In genomic region chr12:19284658-19285057, GRCh38 we compare ENCODE assay signal across 39 cellular contexts.
"Had no signal": no experiment of that assay in that cellular context is flagged by ENCODE, and none has a peak within 500 bp of the region (broad histone marks: within the 10 kb centered on the region; RNA-seq: fewer than 3 reads in every experiment).

No MANE protein-coding gene starts in this region.

- H3K9me3 Mint-ChIP-seq: activated naive CD4-positive, alpha-beta T cell treated with anti-CD3 and anti-CD28 coated beads for 36 hours; activated naive CD4-positive, alpha-beta T cell treated with anti-CD3 and anti-CD28 coated beads, Interleukin-2, amount 10 ng/mL, durations not matched to agents 7 days and 5 days; activated naive CD4-positive, alpha-beta T cell treated with anti-CD3 and anti-CD28 coated beads, Interleukin-2, amount 50 U/mL, for 24 hours; activated naive CD4-positive, alpha-beta T cell treated with anti-CD3 and anti-CD28 coated beads, Interleukin-2, amount 50 U/mL, for 72 hours; activated naive CD8-positive, alpha-beta T cell treated with anti-CD3 and anti-CD28 coated beads for 36 hours; activated naive CD8-positive, alpha-beta T cell treated with anti-CD3 and anti-CD28 coated beads, Interleukin-2, amount 10 ng/mL, durations not matched to agents 7 days and 5 days; activated naive CD8-positive, alpha-beta T cell treated with anti-CD3 and anti-CD28 coated beads, Interleukin-2, amount 50 U/mL, for 24 hours; activated T-cell treated with anti-CD3 and anti-CD28 coated beads, Interleukin-2, amount 50 U/mL, for 24 hours; activated T-cell treated with anti-CD3 and anti-CD28 coated beads, Interleukin-2, amount 50 U/mL, for 72 hours; activated T-helper 1 cell treated with anti-CD3 and anti-CD28 coated beads, Interleukin-12 subunit alpha, Interleukin-12 subunit beta, Interleukin-2, Interleukin-4 antibody, amounts not matched to agents 30 ng/mL and 10 ng/mL and 1 ng/mL, durations not matched to agents 14 hours and 24 hours and 36 hours; activated T-helper 17 cell treated with anti-CD3 and anti-CD28 coated beads, Interleukin-2, amount 50 U/mL, for 72 hours; activated T-helper 2 cell treated with anti-CD3 and anti-CD28 coated beads, Interferon-gamma antibody, Interleukin-2, Interleukin-4, amounts not matched to agents 10 μg/mL and 5 μg/mL and 100 μg/mL, durations not matched to agents 14 hours and 24 hours and 36 hours; brain; central memory CD8-positive, alpha-beta T cell had no signal

- H3K36me3 Mint-ChIP-seq: activated naive CD4-positive, alpha-beta T cell treated with anti-CD3 and anti-CD28 coated beads, Interleukin-2, amount 10 ng/mL, durations not matched to agents 7 days and 5 days; activated naive CD4-positive, alpha-beta T cell treated with anti-CD3 and anti-CD28 coated beads, Interleukin-2, amount 50 U/mL, for 24 hours; activated naive CD4-positive, alpha-beta T cell treated with anti-CD3 and anti-CD28 coated beads, Interleukin-2, amount 50 U/mL, for 72 hours; activated naive CD8-positive, alpha-beta T cell treated with anti-CD3 and anti-CD28 coated beads for 36 hours; activated naive CD8-positive, alpha-beta T cell treated with anti-CD3 and anti-CD28 coated beads, Interleukin-2, amount 10 ng/mL, durations not matched to agents 7 days and 5 days had no signal

- H3K27ac ChIP-seq: ascending aorta, body of pancreas, brain microvascular endothelial cell, breast epithelium, cardiac muscle cell had no signal

- H3K4me3 Mint-ChIP-seq: activated naive CD4-positive, alpha-beta T cell treated with anti-CD3 and anti-CD28 coated beads for 36 hours; activated naive CD4-positive, alpha-beta T cell treated with anti-CD3 and anti-CD28 coated beads, Interleukin-2, amount 10 ng/mL, durations not matched to agents 7 days and 5 days; activated naive CD4-positive, alpha-beta T cell treated with anti-CD3 and anti-CD28 coated beads, Interleukin-2, amount 50 U/mL, for 24 hours; activated naive CD8-positive, alpha-beta T cell; activated naive CD8-positive, alpha-beta T cell treated with anti-CD3 and anti-CD28 coated beads for 36 hours; activated naive CD8-positive, alpha-beta T cell treated with anti-CD3 and anti-CD28 coated beads, Interleukin-2, amount 10 ng/mL, durations not matched to agents 7 days and 5 days; activated naive CD8-positive, alpha-beta T cell treated with anti-CD3 and anti-CD28 coated beads, Interleukin-2, amount 50 U/mL, for 24 hours; activated T-cell treated with anti-CD3 and anti-CD28 coated beads, Interleukin-2, amount 50 U/mL, for 24 hours; activated T-cell treated with anti-CD3 and anti-CD28 coated beads, Interleukin-2, amount 50 U/mL, for 72 hours; activated T-helper 1 cell treated with anti-CD3 and anti-CD28 coated beads, Interleukin-12 subunit alpha, Interleukin-12 subunit beta, Interleukin-2, Interleukin-4 antibody, amounts not matched to agents 30 ng/mL and 10 ng/mL and 1 ng/mL, durations not matched to agents 14 hours and 24 hours and 36 hours; activated T-helper 17 cell treated with anti-CD3 and anti-CD28 coated beads, Interleukin-2, amount 50 U/mL, for 72 hours; brain; central memory CD8-positive, alpha-beta T cell had no signal

- H3K4me1 ChIP-seq: ascending aorta, body of pancreas, breast epithelium had no signal

- H3K36me3 ChIP-seq: breast epithelium had no signal

- H3K9me3 ChIP-seq: adrenal gland, ascending aorta, body of pancreas, breast epithelium had no signal

- DNase-seq: activated effector memory CD4-positive, alpha-beta T cell treated with anti-CD3 and anti-CD28 coated beads, Interleukin-2, amount 50 U/mL, for 16 hours; activated effector memory CD4-positive, alpha-beta T cell treated with Interleukin-2 at 50 U/mL for 16 hours; activated gamma-delta T cell; activated gamma-delta T cell treated with Interleukin-2 at 50 U/mL for 16 hours; activated naive CD4-positive, alpha-beta T cell; activated naive CD4-positive, alpha-beta T cell treated with anti-CD3 and anti-CD28 coated beads for 36 hours; activated naive CD4-positive, alpha-beta T cell treated with anti-CD3 and anti-CD28 coated beads, Interleukin-2, amount 10 ng/mL, durations not matched to agents 7 days and 5 days; activated naive CD4-positive, alpha-beta T cell treated with anti-CD3 and anti-CD28 coated beads, Interleukin-2, amount 50 U/mL, for 16 hours; activated naive CD4-positive, alpha-beta T cell treated with Interleukin-2 at 50 U/mL for 16 hours; activated naive CD8-positive, alpha-beta T cell treated with anti-CD3 and anti-CD28 coated beads for 36 hours; activated naive CD8-positive, alpha-beta T cell treated with anti-CD3 and anti-CD28 coated beads, Interleukin-2, amount 10 ng/mL, durations not matched to agents 7 days and 5 days; activated naive CD8-positive, alpha-beta T cell treated with anti-CD3 and anti-CD28 coated beads, Interleukin-2, amount 50 U/mL, for 24 hours; activated T-cell treated with anti-CD3 and anti-CD28 coated beads, Interleukin-2, amount 50 U/mL, for 1 hour; activated T-cell treated with anti-CD3 and anti-CD28 coated beads, Interleukin-2, amount 50 U/mL, for 24 hours; activated T-cell treated with anti-CD3 and anti-CD28 coated beads, Interleukin-2, amount 50 U/mL, for 48 hours; activated T-cell treated with anti-CD3 and anti-CD28 coated beads, Interleukin-2, amount 50 U/mL, for 72 hours; adrenal gland; amniotic stem cell; amygdala; anterior cingulate cortex; aorta; body of pancreas; brain microvascular endothelial cell; caudate nucleus; central memory CD4-positive, alpha-beta T cell; cerebellar nuclear complex had no signal

- H3K27me3 ChIP-seq: adrenal gland, ascending aorta, body of pancreas, brain microvascular endothelial cell, breast epithelium, cardiac muscle cell had no signal

- H3K4me3 ChIP-seq: adrenal gland, ascending aorta, body of pancreas, breast epithelium, cardiac muscle cell had no signal

- H3K4me1 Mint-ChIP-seq: activated naive CD4-positive, alpha-beta T cell treated with anti-CD3 and anti-CD28 coated beads, Interleukin-2, amount 10 ng/mL, durations not matched to agents 7 days and 5 days; activated naive CD4-positive, alpha-beta T cell treated with anti-CD3 and anti-CD28 coated beads, Interleukin-2, amount 50 U/mL, for 24 hours; activated naive CD8-positive, alpha-beta T cell treated with anti-CD3 and anti-CD28 coated beads for 36 hours; activated naive CD8-positive, alpha-beta T cell treated with anti-CD3 and anti-CD28 coated beads, Interleukin-2, amount 10 ng/mL, durations not matched to agents 7 days and 5 days; activated naive CD8-positive, alpha-beta T cell treated with anti-CD3 and anti-CD28 coated beads, Interleukin-2, amount 50 U/mL, for 24 hours; activated T-helper 17 cell treated with anti-CD3 and anti-CD28 coated beads, Interleukin-2, amount 50 U/mL, for 72 hours; central memory CD8-positive, alpha-beta T cell had no signal

- FAIRE-seq: astrocyte, bronchial epithelial cell had no signal

- H3K27ac Mint-ChIP-seq: activated naive CD4-positive, alpha-beta T cell treated with anti-CD3 and anti-CD28 coated beads for 36 hours; activated naive CD4-positive, alpha-beta T cell treated with anti-CD3 and anti-CD28 coated beads, Interleukin-2, amount 10 ng/mL, durations not matched to agents 7 days and 5 days; activated naive CD4-positive, alpha-beta T cell treated with anti-CD3 and anti-CD28 coated beads, Interleukin-2, amount 50 U/mL, for 24 hours; activated naive CD8-positive, alpha-beta T cell; activated naive CD8-positive, alpha-beta T cell treated with anti-CD3 and anti-CD28 coated beads for 36 hours; activated naive CD8-positive, alpha-beta T cell treated with anti-CD3 and anti-CD28 coated beads, Interleukin-2, amount 10 ng/mL, durations not matched to agents 7 days and 5 days; activated naive CD8-positive, alpha-beta T cell treated with anti-CD3 and anti-CD28 coated beads, Interleukin-2, amount 50 U/mL, for 24 hours; activated T-cell treated with anti-CD3 and anti-CD28 coated beads, Interleukin-2, amount 50 U/mL, for 24 hours; activated T-cell treated with anti-CD3 and anti-CD28 coated beads, Interleukin-2, amount 50 U/mL, for 72 hours; activated T-helper 1 cell treated with anti-CD3 and anti-CD28 coated beads, Interleukin-12 subunit alpha, Interleukin-12 subunit beta, Interleukin-2, Interleukin-4 antibody, amounts not matched to agents 30 ng/mL and 10 ng/mL and 1 ng/mL, durations not matched to agents 14 hours and 24 hours and 36 hours; activated T-helper 17 cell treated with anti-CD3 and anti-CD28 coated beads, Interleukin-2, amount 50 U/mL, for 72 hours; activated T-helper 2 cell treated with anti-CD3 and anti-CD28 coated beads, Interferon-gamma antibody, Interleukin-2, Interleukin-4, amounts not matched to agents 10 μg/mL and 5 μg/mL and 100 μg/mL, durations not matched to agents 14 hours and 24 hours and 36 hours had no signal

- ATAC-seq: activated naive CD4-positive, alpha-beta T cell treated with anti-CD3 and anti-CD28 coated beads, Interleukin-2, amount 50 U/mL, for 72 hours; activated naive CD8-positive, alpha-beta T cell treated with anti-CD3 and anti-CD28 coated beads, Interleukin-2, amount 50 U/mL, for 24 hours; activated T-cell treated with anti-CD3 and anti-CD28 coated beads, Interleukin-2, amount 50 U/mL, for 72 hours; activated T-helper 17 cell treated with anti-CD3 and anti-CD28 coated beads, Interleukin-2, amount 50 U/mL, for 72 hours; body of pancreas had no signal

- H3K27me3 Mint-ChIP-seq: activated naive CD4-positive, alpha-beta T cell treated with anti-CD3 and anti-CD28 coated beads, Interleukin-2, amount 10 ng/mL, durations not matched to agents 7 days and 5 days; activated naive CD8-positive, alpha-beta T cell; activated naive CD8-positive, alpha-beta T cell treated with anti-CD3 and anti-CD28 coated beads for 36 hours; activated naive CD8-positive, alpha-beta T cell treated with anti-CD3 and anti-CD28 coated beads, Interleukin-2, amount 50 U/mL, for 24 hours; activated T-cell treated with anti-CD3 and anti-CD28 coated beads, Interleukin-2, amount 50 U/mL, for 24 hours; activated T-helper 17 cell treated with anti-CD3 and anti-CD28 coated beads, Interleukin-2, amount 50 U/mL, for 72 hours; brain; central memory CD8-positive, alpha-beta T cell had no signal
